In genomic region chr16:49698416-49698815, GRCh38 we compare ENCODE assay signal across 16 cellular contexts.
DNase-seq lines count a peak whose midpoint lies in the region; ATAC-seq and TF ChIP-seq lines count a peak whose summit lies in the region.
"Had no signal": no experiment of that assay in that cellular context is flagged by ENCODE, and none has a peak within 500 bp of the region (broad histone marks: within the 10 kb centered on the region; RNA-seq: fewer than 3 reads in every experiment).

No MANE protein-coding gene starts in this region.

- 85 to 86% methylated on average over 11 to 28 of the region's 28 CpGs for WGBS in endodermal cell (ENCODE audit: insufficient coverage in 1 of 2, insufficient read length in 1 of 2), 2 experiments
- 84% methylated on average over 28 of the region's 28 CpGs for WGBS in lower leg skin, 2 donors

- H3K9ac ChIP-seq in endodermal cell (ENCODE audit: extremely low read depth, low read length, poor library complexity, severe bottlenecking), result no peak overlapping the region

- TF ChIP-seq POLR2A in uterus (IDR thresholded peaks at IDR 0.05) (no peak), lower leg skin (IDR thresholded peaks at IDR 0.05) (no peak)

- H3K4me3 Mint-ChIP-seq in endodermal cell (no peak overlapping the region), mesothelial cell of epicardium (peak overlapping the region; percentile 26)
- no peak overlapping the region for H3K4me3 Mint-ChIP-seq in T-helper 2 cell treated with Interferon-gamma antibody and Interleukin-4, amounts not matched to agents 5 μg/mL and 100 μg/mL, for 36 hours
- H3K4me3 Mint-ChIP-seq: activated CD8-positive, alpha-beta memory T cell treated with anti-CD3 and anti-CD28 coated beads, Interleukin-2, amount 10 ng/mL, durations not matched to agents 7 days and 5 days had no signal

- peak overlapping the region; percentile 95 for H3K27ac ChIP-seq in endodermal cell (ENCODE audit: low read depth, low read length)
- peak overlapping the region; percentile 81 to 87 for H3K27ac ChIP-seq in uterus
- H3K27ac ChIP-seq: A549 had no signal

- intact Hi-C loops in Right ventricle myocardium superior (cut with DNase I), result no loop called here
- intact Hi-C loops in Right ventricle myocardium inferior (cut with DNase I), result loop anchor here (5.0 kb wide), 1 partner anchor 36 kb away; no protein-coding TSS in a partner anchor
- intact Hi-C loops in uterus (cut with DNase I; ENCODE audit: low total_unique reads), result no loop called here
- intact Hi-C loops in lower leg skin (cut with DNase I; ENCODE audit: low total_unique reads), result no loop called here

- H3K4me1 Mint-ChIP-seq in endodermal cell (peaks cover 76% of the 10 kb centered on the region), mesothelial cell of epicardium (peaks cover 74% of the 10 kb centered on the region)
- no peaks in the 10 kb centered on the region for H3K4me1 Mint-ChIP-seq in T-helper 2 cell treated with Interferon-gamma antibody and Interleukin-4, amounts not matched to agents 5 μg/mL and 100 μg/mL, for 36 hours (ENCODE audit: low read depth)
- H3K4me1 Mint-ChIP-seq: activated CD8-positive, alpha-beta memory T cell treated with anti-CD3 and anti-CD28 coated beads, Interleukin-2, amount 10 ng/mL, durations not matched to agents 7 days and 5 days had no signal

- TF ChIP-seq CTCF in endodermal cell (conservative IDR thresholded peaks at IDR 0.05) (no peak), mesothelial cell of epicardium (IDR thresholded peaks at IDR 0.05; ENCODE audit: unreplicated experiment) (no peak), uterus (IDR thresholded peaks at IDR 0.05) (no peak), lower leg skin (IDR thresholded peaks at IDR 0.05) (no peak)

- H3K36me3 ChIP-seq in endodermal cell (ENCODE audit: control insufficient read depth, insufficient read depth, low read length), result no peaks in the 10 kb centered on the region
- H3K36me3 ChIP-seq in uterus, result no peaks in the 10 kb centered on the region
- H3K36me3 ChIP-seq: Peyer's patch had no signal

- no peaks in the 10 kb centered on the region for H3K27me3 Mint-ChIP-seq in endodermal cell (ENCODE audit: insufficient read depth)
- no peaks in the 10 kb centered on the region for H3K27me3 Mint-ChIP-seq in mesothelial cell of epicardium (ENCODE audit: low read depth)
- H3K27me3 Mint-ChIP-seq in T-helper 2 cell treated with Interferon-gamma antibody and Interleukin-4, amounts not matched to agents 5 μg/mL and 100 μg/mL, for 36 hours (ENCODE audit: low read depth), result peaks cover 16% of the 10 kb centered on the region

- peak; percentile 70 for DNase-seq in Right ventricle myocardium superior
- no peak for DNase-seq in Right ventricle myocardium inferior (ENCODE audit: missing footprints)
- peak; percentile 79 for DNase-seq in endodermal cell
- DNase-seq in mesothelial cell of epicardium (ENCODE audit: low spot score in 2 of 2, unreplicated experiment in 2 of 2), result peak; percentile 39 to 55
- peak in 1 of 2 donors; percentile 33 for DNase-seq in uterus
- no peak for DNase-seq in GDM1 (lab: John Stamatoyannopoulos, UW)
- no peak for DNase-seq in T-helper 2 cell treated with Interferon-gamma antibody and Interleukin-4, amounts not matched to agents 5 μg/mL and 100 μg/mL, for 36 hours (ENCODE audit: low spot score)
- DNase-seq in lower leg skin (ENCODE audit: low spot score in 2 of 2), result no peak
- DNase-seq: activated CD8-positive, alpha-beta memory T cell treated with anti-CD3 and anti-CD28 coated beads, Interleukin-2, amount 10 ng/mL, durations not matched to agents 7 days and 5 days; effector CD4-positive, alpha-beta T cell; Karpas-422; Peyer's patch had no signal

- H3K9me3 Mint-ChIP-seq in endodermal cell (no peaks in the 10 kb centered on the region), mesothelial cell of epicardium (no peaks in the 10 kb centered on the region)
- H3K9me3 Mint-ChIP-seq in T-helper 2 cell treated with Interferon-gamma antibody and Interleukin-4, amounts not matched to agents 5 μg/mL and 100 μg/mL, for 36 hours, result no peaks in the 10 kb centered on the region

- H3K36me3 Mint-ChIP-seq in endodermal cell (ENCODE audit: low read depth) (no peaks in the 10 kb centered on the region), mesothelial cell of epicardium (no peaks in the 10 kb centered on the region)
- no peaks in the 10 kb centered on the region for H3K36me3 Mint-ChIP-seq in T-helper 2 cell treated with Interferon-gamma antibody and Interleukin-4, amounts not matched to agents 5 μg/mL and 100 μg/mL, for 36 hours (ENCODE audit: low read depth)
- H3K36me3 Mint-ChIP-seq: activated CD8-positive, alpha-beta memory T cell treated with anti-CD3 and anti-CD28 coated beads, Interleukin-2, amount 10 ng/mL, durations not matched to agents 7 days and 5 days had no signal

- H3K9me3 ChIP-seq in endodermal cell (ENCODE audit: control insufficient read depth, low read length) (no peaks in the 10 kb centered on the region), uterus (no peaks in the 10 kb centered on the region)
- H3K9me3 ChIP-seq: A549, mucosa of descending colon, Peyer's patch had no signal

- H3K27ac Mint-ChIP-seq in endodermal cell, result peak overlapping the region; percentile 99
- peak overlapping the region; percentile 81 for H3K27ac Mint-ChIP-seq in mesothelial cell of epicardium
- H3K27ac Mint-ChIP-seq in T-helper 2 cell treated with Interferon-gamma antibody and Interleukin-4, amounts not matched to agents 5 μg/mL and 100 μg/mL, for 36 hours, result no peak overlapping the region
- H3K27ac Mint-ChIP-seq: activated CD8-positive, alpha-beta memory T cell treated with anti-CD3 and anti-CD28 coated beads, Interleukin-2, amount 10 ng/mL, durations not matched to agents 7 days and 5 days had no signal

- no peaks in the 10 kb centered on the region for H3K27me3 ChIP-seq in endodermal cell (ENCODE audit: control insufficient read depth, insufficient read depth, low read length, poor library complexity, severe bottlenecking)
- H3K27me3 ChIP-seq in uterus, result no peaks in the 10 kb centered on the region
- H3K27me3 ChIP-seq: Peyer's patch had no signal

- ATAC-seq in Right ventricle myocardium superior (ENCODE audit: poor library complexity) (no peak), Right ventricle myocardium inferior (no peak)
- ATAC-seq: A549; activated CD8-positive, alpha-beta memory T cell treated with anti-CD3 and anti-CD28 coated beads, Interleukin-2, amount 10 ng/mL, durations not matched to agents 7 days and 5 days; GM12878; mucosa of descending colon had no signal

- H3K4me3 ChIP-seq in endodermal cell (ENCODE audit: low read length), result no peak overlapping the region
- H3K4me3 ChIP-seq in uterus, result no peak overlapping the region
- no peak overlapping the region for H3K4me3 ChIP-seq in lower leg skin (ENCODE audit: low read depth, poor library complexity, severe bottlenecking)
- H3K4me3 ChIP-seq: A549, GM12878, mucosa of descending colon, Peyer's patch, skin epidermis had no signal

- peaks cover 63% of the 10 kb centered on the region for H3K4me1 ChIP-seq in endodermal cell (ENCODE audit: control insufficient read depth, insufficient read depth, low read length)
- H3K4me1 ChIP-seq in uterus, result peaks cover 5 to 26% of the 10 kb centered on the region in 2 donors
- H3K4me1 ChIP-seq: A549, Peyer's patch had no signal

Comparison
In these comparisons a context has a peak if more than half of its experiments do, and no peak if none do; other contexts are left out.
1. DNase-seq: peak in Right ventricle myocardium superior (single experiment), endodermal cell (single experiment) and mesothelial cell of epicardium (2 of 2); none in Right ventricle myocardium inferior (single experiment), GDM1 (single experiment), T-helper 2 cell treated with Interferon-gamma antibody and Interleukin-4, amounts not matched to agents 5 μg/mL and 100 μg/mL, for 36 hours (single experiment) and lower leg skin (0 of 2).